ENCODE assay signal across 13 cellular contexts in genomic region chr13:48151766-48152165, GRCh38. TPM values are rescaled to one million over a fixed set of nuclear protein-coding genes. Genes with fewer than 3 reads are reported as not detected.
DNase-seq lines count a peak whose midpoint lies in the region; ATAC-seq and TF ChIP-seq lines count a peak whose summit lies in the region.
"Had no signal": no experiment of that assay in that cellular context is flagged by ENCODE, and none has a peak within 500 bp of the region (broad histone marks: within the 10 kb centered on the region; RNA-seq: fewer than 3 reads in every experiment).

No MANE protein-coding gene starts in this region.

- CTCF ChIA-PET in T-cell (lab: Charles Lee), result no interaction called here

- POLR2A ChIA-PET in T-cell (lab: Charles Lee), result no interaction called here

- peak overlapping the region; percentile 66 for H3K4me3 Mint-ChIP-seq in natural killer cell
- no peak overlapping the region for H3K4me3 Mint-ChIP-seq in natural killer cell treated with Interleukin-12 subunit alpha and Interleukin-12 subunit beta and Interleukin-15 and Interleukin-18, amount 100 ng/mL, for 72 hours
- peak overlapping the region; percentile 22 to 69 (median 29) for H3K4me3 Mint-ChIP-seq in T-cell
- H3K4me3 Mint-ChIP-seq in glutamatergic neuron (ENCODE audit: unreplicated experiment), result no peak overlapping the region
- H3K4me3 Mint-ChIP-seq in type B pancreatic cell, result no peak overlapping the region
- H3K4me3 Mint-ChIP-seq: mesothelial cell of epicardium had no signal

- ATAC-seq in natural killer cell, result no peak
- no peak for ATAC-seq in natural killer cell treated with Interleukin-12 subunit alpha and Interleukin-12 subunit beta and Interleukin-15 and Interleukin-18, amount 100 ng/mL, for 72 hours
- no peak for ATAC-seq in T-cell (replicated peaks in 1 of 4)
- no peak for ATAC-seq in left lobe of liver
- no peak for ATAC-seq in GM19324 (IDR thresholded peaks at IDR 0.05; ENCODE audit: low FRiP score, unreplicated experiment)
- ATAC-seq: body of pancreas had no signal

- H3K4me1 Mint-ChIP-seq in natural killer cell, result peaks cover 54 to 63% of the 10 kb centered on the region in 2 donors
- peaks cover 33 to 37% of the 10 kb centered on the region in 2 donors for H3K4me1 Mint-ChIP-seq in natural killer cell treated with Interleukin-12 subunit alpha and Interleukin-12 subunit beta and Interleukin-15 and Interleukin-18, amount 100 ng/mL, for 72 hours (ENCODE audit: low read depth in 2 of 2)
- peaks cover 72 to 76% (median 75%) of the 10 kb centered on the region in 3 donors for H3K4me1 Mint-ChIP-seq in T-cell
- peaks cover 11% of the 10 kb centered on the region for H3K4me1 Mint-ChIP-seq in glutamatergic neuron (ENCODE audit: low read depth, unreplicated experiment)
- H3K4me1 Mint-ChIP-seq in type B pancreatic cell (ENCODE audit: unreplicated experiment), result peaks cover 6% of the 10 kb centered on the region

- intact Hi-C loops in natural killer cell (cut with micrococcal nuclease), result loop anchor here (10.0 kb wide), 1 partner anchor 153 kb away; the partner anchor contains the start of gene RB1

- TF ChIP-seq CTCF in natural killer cell (IDR thresholded peaks at IDR 0.05) (no peak), glutamatergic neuron (IDR thresholded peaks at IDR 0.05; ENCODE audit: partially characterized antibody, unreplicated experiment) (no peak), type B pancreatic cell (conservative IDR thresholded peaks at IDR 0.05) (no peak)

- DNase-seq in natural killer cell (no peak), T-cell (no peak), glutamatergic neuron (no peak), type B pancreatic cell (ENCODE audit: extremely low spot score, unreplicated experiment) (no peak), left lobe of liver (ENCODE audit: low spot score) (no peak), NCI-H1436 (lab: John Stamatoyannopoulos, UW) (no peak)
- DNase-seq in natural killer cell treated with Interleukin-12 subunit alpha and Interleukin-12 subunit beta and Interleukin-15 and Interleukin-18, amount 100 ng/mL, for 72 hours (ENCODE audit: low spot score), result no peak
- DNase-seq: body of pancreas; NCI-H1436 treated with DMSO at 0.1 percent for 48 hours; NCI-H524; stimulated activated CD4-positive, alpha-beta T cell treated with anti-CD3 and anti-CD28 coated beads, Interleukin-15, amount 100 ng/mL, for 24 hours had no signal

- no peaks in the 10 kb centered on the region for H3K27me3 Mint-ChIP-seq in natural killer cell (ENCODE audit: low read depth in 2 of 2)
- no peaks in the 10 kb centered on the region for H3K27me3 Mint-ChIP-seq in natural killer cell treated with Interleukin-12 subunit alpha and Interleukin-12 subunit beta and Interleukin-15 and Interleukin-18, amount 100 ng/mL, for 72 hours
- no peaks in the 10 kb centered on the region for H3K27me3 Mint-ChIP-seq in T-cell
- H3K27me3 Mint-ChIP-seq in glutamatergic neuron (ENCODE audit: unreplicated experiment), result peaks cover 4% of the 10 kb centered on the region
- H3K27me3 Mint-ChIP-seq in type B pancreatic cell, result no peaks in the 10 kb centered on the region

- H3K36me3 Mint-ChIP-seq in natural killer cell, result no peaks in the 10 kb centered on the region
- H3K36me3 Mint-ChIP-seq in natural killer cell treated with Interleukin-12 subunit alpha and Interleukin-12 subunit beta and Interleukin-15 and Interleukin-18, amount 100 ng/mL, for 72 hours, result no peaks in the 10 kb centered on the region
- H3K36me3 Mint-ChIP-seq in T-cell, result peaks cover 2% of the 10 kb centered on the region
- H3K36me3 Mint-ChIP-seq in glutamatergic neuron (ENCODE audit: unreplicated experiment), result peaks cover 2% of the 10 kb centered on the region
- no peaks in the 10 kb centered on the region for H3K36me3 Mint-ChIP-seq in type B pancreatic cell
- H3K36me3 Mint-ChIP-seq: mesothelial cell of epicardium had no signal

- H3K27ac Mint-ChIP-seq in natural killer cell, result peak overlapping the region; percentile 72 to 95
- peak overlapping the region in 1 of 2 donors; percentile 35 for H3K27ac Mint-ChIP-seq in natural killer cell treated with Interleukin-12 subunit alpha and Interleukin-12 subunit beta and Interleukin-15 and Interleukin-18, amount 100 ng/mL, for 72 hours
- H3K27ac Mint-ChIP-seq in T-cell, result peak overlapping the region; percentile 93 to 95
- H3K27ac Mint-ChIP-seq in glutamatergic neuron (ENCODE audit: unreplicated experiment), result peak overlapping the region; percentile 52
- H3K27ac Mint-ChIP-seq in type B pancreatic cell, result peak overlapping the region; percentile 33
- H3K27ac Mint-ChIP-seq: mesothelial cell of epicardium had no signal

- peaks cover 0 to 3% of the 10 kb centered on the region in 2 donors for H3K9me3 Mint-ChIP-seq in natural killer cell
- H3K9me3 Mint-ChIP-seq in natural killer cell treated with Interleukin-12 subunit alpha and Interleukin-12 subunit beta and Interleukin-15 and Interleukin-18, amount 100 ng/mL, for 72 hours, result no peaks in the 10 kb centered on the region
- H3K9me3 Mint-ChIP-seq in T-cell, result no peaks in the 10 kb centered on the region
- H3K9me3 Mint-ChIP-seq in glutamatergic neuron (ENCODE audit: unreplicated experiment), result peaks cover 4% of the 10 kb centered on the region
- H3K9me3 Mint-ChIP-seq in type B pancreatic cell, result no peaks in the 10 kb centered on the region

RNA-seq across cellular contexts. Expression of gene MED4, which starts 56.9 kb away (rescaled TPM):
- total RNA-seq in natural killer cell, result 10 to 100 TPM; 58.2 to 59.3 (median 58.4) TPM
- total RNA-seq in natural killer cell treated with Interleukin-12 subunit alpha and Interleukin-12 subunit beta and Interleukin-15 and Interleukin-18, amount 100 ng/mL, for 72 hours, result 10 to 100 TPM; 50.2 to 56.5 TPM
- 10 to 100 TPM; 43.7 to 51.3 (median 45.7) TPM for total RNA-seq in T-cell
- 57.1 TPM for total RNA-seq in glutamatergic neuron (ENCODE audit: unreplicated experiment)
- total RNA-seq in type B pancreatic cell (ENCODE audit: low replicate concordance), result 44.0 and 53.1 TPM in 2 replicates
- 14.7 TPM for total RNA-seq in left lobe of liver

Comparison
In these comparisons a context has a peak if more than half of its experiments do, and no peak if none do; other contexts are left out.
1. H3K4me3 Mint-ChIP-seq: peak in natural killer cell (single experiment) and T-cell (3 of 3); none in natural killer cell treated with Interleukin-12 subunit alpha and Interleukin-12 subunit beta and Interleukin-15 and Interleukin-18, amount 100 ng/mL, for 72 hours (single experiment), glutamatergic neuron (single experiment) and type B pancreatic cell (single experiment).